In the genomic region with DNA sequence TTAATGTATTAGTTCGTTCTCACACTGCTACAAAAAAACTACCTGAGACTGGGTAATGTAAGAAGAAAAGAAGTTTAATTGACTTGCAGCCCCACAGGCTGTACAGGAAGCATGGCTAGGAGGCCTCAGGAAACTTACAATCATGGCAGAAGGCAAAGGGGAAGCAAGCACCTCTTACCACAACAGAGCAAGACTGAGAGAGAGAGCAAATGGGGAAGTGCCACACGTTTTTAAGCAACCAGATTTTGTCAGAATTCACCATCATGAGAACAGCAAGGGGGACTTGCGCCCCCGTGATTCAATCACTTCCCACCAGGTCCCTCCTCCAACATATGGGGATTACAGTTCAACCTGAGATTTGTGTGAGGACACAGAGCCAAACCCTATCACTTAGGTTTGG, we compare ENCODE assay signal across 23 cellular contexts.
DNase-seq lines count a peak whose midpoint lies in the region; ATAC-seq and TF ChIP-seq lines count a peak whose summit lies in the region.
"Had no signal": no experiment of that assay in that cellular context is flagged by ENCODE, and none has a peak within 500 bp of the region (broad histone marks: within the 10 kb centered on the region; RNA-seq: fewer than 3 reads in every experiment).

No MANE protein-coding gene starts in this region.

- H3K9me3 ChIP-seq in esophagus muscularis mucosa (no peaks in the 10 kb centered on the region), lower lobe of right lung (no peaks in the 10 kb centered on the region)
- H3K9me3 ChIP-seq: A549, HAP-1, MG63 had no signal

- H3K27me3 ChIP-seq in esophagus muscularis mucosa (peaks cover 0 to 20% (median 0%) of the 10 kb centered on the region in 4 donors), lower lobe of right lung (ENCODE audit: low read depth) (no peaks in the 10 kb centered on the region)
- H3K27me3 ChIP-seq: MG63 had no signal

- H3K4me1 ChIP-seq in esophagus muscularis mucosa (peaks cover 0 to 17% (median 16%) of the 10 kb centered on the region in 4 donors), lower lobe of right lung (peaks cover 14% of the 10 kb centered on the region)
- H3K4me1 ChIP-seq: HAP-1 had no signal

- no peak for ATAC-seq in lower lobe of right lung
- ATAC-seq: A549, GM23338, SK-N-SH treated with all-trans-retinoic acid at 6 μM for 48 hours had no signal

- no peak overlapping the region for H3K4me3 ChIP-seq in Jurkat, Clone E6-1 (ENCODE audit: low read length)
- H3K4me3 ChIP-seq in esophagus muscularis mucosa (no peak overlapping the region), lower lobe of right lung (no peak overlapping the region)
- H3K4me3 ChIP-seq: A549, GM23338, HAP-1, MG63 had no signal

- DNase-seq in Jurkat, Clone E6-1 (ENCODE audit: low read depth, low spot score) = peak; percentile 24
- DNase-seq in MV-4-11 (lab: John Stamatoyannopoulos, UW) = peak; percentile 68
- DNase-seq in OCI-M1 (lab: John Stamatoyannopoulos, UW) = peak; percentile 21
- DNase-seq in esophagus muscularis mucosa (ENCODE audit: extremely low spot score) = peak; percentile 24
- no peak for DNase-seq in lower lobe of right lung
- DNase-seq in posterior cingulate gyrus = no peak
- DNase-seq in activated CD4-positive, alpha-beta T cell treated with anti-CD3 and anti-CD28 coated beads for 4 hours = no peak
- DNase-seq in dedifferentiated amniotic fluid mesenchymal stem cell (ENCODE audit: extremely low spot score) = no peak
- DNase-seq: DMS53, GDM1, IMR-90, MG63, NCI-H1694 treated with DMSO at 0.1 percent for 48 hours, NCI-H2081 treated with DMSO at 0.1 percent for 48 hours, NCI-H2171 treated with DMSO at 0.1 percent for 48 hours, NCI-H524 treated with DMSO at 0.1 percent for 48 hours, SHP77 treated with DMSO at 0.1 percent for 48 hours, T-helper 1 cell had no signal

- WGBS in esophagus muscularis mucosa = 60% methylated on average over 4 of the region's 4 CpGs

- no peak for TF ChIP-seq EP300 in esophagus muscularis mucosa (IDR thresholded peaks at IDR 0.05)

- TF ChIP-seq CTCF in esophagus muscularis mucosa (IDR thresholded peaks at IDR 0.05) (no peak), lower lobe of right lung (IDR thresholded peaks at IDR 0.05) (no peak)

- H3K36me3 ChIP-seq in esophagus muscularis mucosa = no peaks in the 10 kb centered on the region
- no peaks in the 10 kb centered on the region for H3K36me3 ChIP-seq in lower lobe of right lung
- H3K36me3 ChIP-seq: HAP-1, MG63 had no signal

- intact Hi-C loops in esophagus muscularis mucosa (cut with DNase I) = no loop called here
- intact Hi-C loops in lower lobe of right lung (cut with DNase I) = no loop called here
- intact Hi-C loops in posterior cingulate gyrus (cut with DNase I) = no loop called here

- H3K27ac ChIP-seq in esophagus muscularis mucosa (replicated peaks in 1 of 4) (no peak overlapping the region), lower lobe of right lung (no peak overlapping the region)
- H3K27ac ChIP-seq: A549, RWPE1 had no signal

- no peak for TF ChIP-seq POLR2A in esophagus muscularis mucosa (IDR thresholded peaks at IDR 0.05; ENCODE audit: low read depth)

Comparison
In these comparisons a context has a peak if more than half of its experiments do, and no peak if none do; other contexts are left out.
1. DNase-seq: peak in Jurkat, Clone E6-1 (single experiment), MV-4-11 (single experiment), OCI-M1 (single experiment) and esophagus muscularis mucosa (single experiment); none in lower lobe of right lung (single experiment), posterior cingulate gyrus (0 of 10), activated CD4-positive, alpha-beta T cell treated with anti-CD3 and anti-CD28 coated beads for 4 hours (0 of 2) and dedifferentiated amniotic fluid mesenchymal stem cell (single experiment).